In the genomic region with DNA sequence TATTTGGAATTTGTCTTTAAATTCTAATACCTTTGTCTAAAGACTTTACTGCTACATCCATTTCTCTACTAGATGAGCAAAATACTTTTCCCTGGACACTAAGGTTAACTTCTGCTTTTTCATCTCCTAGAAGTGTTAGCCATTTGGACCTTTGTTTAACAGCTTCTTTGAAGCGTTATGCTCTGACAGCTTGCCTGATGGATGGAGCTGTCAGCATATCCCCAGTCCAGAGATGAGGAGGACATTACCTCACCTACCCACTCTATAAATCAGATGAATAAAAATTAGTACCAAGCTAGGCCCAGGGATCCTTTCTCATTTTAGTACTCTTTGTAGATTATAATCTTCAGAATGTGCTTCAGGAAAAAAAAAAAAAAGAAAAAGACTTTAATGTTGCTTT, we compare ENCODE assay signal across 16 cellular contexts.
DNase-seq lines count a peak whose midpoint lies in the region; TF ChIP-seq lines count a peak whose summit lies in the region.
"Had no signal": no experiment of that assay in that cellular context is flagged by ENCODE, and none has a peak within 500 bp of the region (broad histone marks: within the 10 kb centered on the region; RNA-seq: fewer than 3 reads in every experiment).

No MANE protein-coding gene starts in this region.

- H3K9ac ChIP-seq in SK-N-MC (ENCODE audit: insufficient read length), result peak overlapping the region; percentile 80

- DNase-seq in HFFc6, result no peak
- no peak for DNase-seq in SK-N-MC (ENCODE audit: low read depth, low spot score)
- peak; percentile 29 for DNase-seq in kidney glomerular epithelial cell (lab: John Stamatoyannopoulos, UW)
- no peak for DNase-seq in tibial artery
- no peak for DNase-seq in activated T-cell treated with anti-CD3 and anti-CD28 coated beads, Interleukin-2, amount 50 U/mL, for 24 hours
- no peak for DNase-seq in activated T-cell treated with anti-CD3 and anti-CD28 coated beads for 4 hours
- no peak for DNase-seq in middle frontal gyrus (ENCODE audit: extremely low spot score, low spot score)
- DNase-seq: Calu3; CD4-positive, alpha-beta T cell; DMS79; MV-4-11; NCI-H1417 treated with DMSO at 0.1 percent for 48 hours; NCI-H2029; NCI-H2171 treated with DMSO at 0.1 percent for 48 hours; SJCRH30 had no signal

- H3K27ac Mint-ChIP-seq in HFFc6, result peak overlapping the region; percentile 91; the same call in 1 of the 2 replicates
- H3K27ac Mint-ChIP-seq in activated T-cell treated with anti-CD3 and anti-CD28 coated beads, Interleukin-2, amount 50 U/mL, for 24 hours, result no peak overlapping the region
- H3K27ac Mint-ChIP-seq: CD4-positive, alpha-beta T cell had no signal

- TF ChIP-seq CTCF in HFFc6 (IDR thresholded peaks at IDR 0.05), result no peak
- no peak for TF ChIP-seq CTCF in tibial artery (IDR thresholded peaks at IDR 0.05)

- H3K9me3 ChIP-seq in SK-N-MC (ENCODE audit: low read depth, low read length) (no peaks in the 10 kb centered on the region), tibial artery (no peaks in the 10 kb centered on the region)
- H3K9me3 ChIP-seq: SJCRH30 had no signal

- no peaks in the 10 kb centered on the region for H3K36me3 ChIP-seq in SK-N-MC (ENCODE audit: insufficient read depth, low read length)
- H3K36me3 ChIP-seq in tibial artery, result no peaks in the 10 kb centered on the region
- H3K36me3 ChIP-seq: SJCRH30 had no signal

- no peak overlapping the region for H3K4me3 ChIP-seq in SK-N-MC
- no peak overlapping the region for H3K4me3 ChIP-seq in tibial artery
- H3K4me3 ChIP-seq: GM12878, SJCRH30 had no signal

- H3K4me3 Mint-ChIP-seq in HFFc6, result no peak overlapping the region
- no peak overlapping the region for H3K4me3 Mint-ChIP-seq in activated T-cell treated with anti-CD3 and anti-CD28 coated beads, Interleukin-2, amount 50 U/mL, for 24 hours
- H3K4me3 Mint-ChIP-seq: CD4-positive, alpha-beta T cell had no signal

- no peaks in the 10 kb centered on the region for H3K27me3 ChIP-seq in tibial artery
- H3K27me3 ChIP-seq: SJCRH30 had no signal

- H3K36me3 Mint-ChIP-seq in HFFc6 (ENCODE audit: low read depth), result peaks cover 6% of the 10 kb centered on the region; the same call in 1 of the 2 replicates
- no peaks in the 10 kb centered on the region for H3K36me3 Mint-ChIP-seq in activated T-cell treated with anti-CD3 and anti-CD28 coated beads, Interleukin-2, amount 50 U/mL, for 24 hours (ENCODE audit: low read depth)

- H3K27me3 Mint-ChIP-seq in HFFc6 (ENCODE audit: insufficient read depth), result no peaks in the 10 kb centered on the region; the same call in 1 of the 2 replicates
- H3K27me3 Mint-ChIP-seq in activated T-cell treated with anti-CD3 and anti-CD28 coated beads, Interleukin-2, amount 50 U/mL, for 24 hours, result no peaks in the 10 kb centered on the region
- H3K27me3 Mint-ChIP-seq: CD4-positive, alpha-beta T cell had no signal

- H3K4me1 Mint-ChIP-seq in HFFc6 (ENCODE audit: low read depth), result peaks cover 50% of the 10 kb centered on the region
- H3K4me1 Mint-ChIP-seq in activated T-cell treated with anti-CD3 and anti-CD28 coated beads, Interleukin-2, amount 50 U/mL, for 24 hours (ENCODE audit: low read depth), result peaks cover 3% of the 10 kb centered on the region

- no peaks in the 10 kb centered on the region for H3K9me3 Mint-ChIP-seq in HFFc6
- no peaks in the 10 kb centered on the region for H3K9me3 Mint-ChIP-seq in activated T-cell treated with anti-CD3 and anti-CD28 coated beads, Interleukin-2, amount 50 U/mL, for 24 hours
- H3K9me3 Mint-ChIP-seq: CD4-positive, alpha-beta T cell had no signal

- peak overlapping the region; percentile 64 for H3K27ac ChIP-seq in SK-N-MC
- H3K27ac ChIP-seq in tibial artery, result peak overlapping the region; percentile 70 to 79
- H3K27ac ChIP-seq: SJCRH30 had no signal

- intact Hi-C loops in tibial artery (cut with DNase I; ENCODE audit: low total_unique reads), result no loop called here

- peaks cover 0 to 49% (median 34%) of the 10 kb centered on the region in 4 donors for H3K4me1 ChIP-seq in tibial artery
